In genomic region chr12:104865080-104865479, GRCh38 we compare ENCODE assay signal across 1 cellular context.
TF ChIP-seq lines count a peak whose summit lies in the region.

No MANE protein-coding gene starts in this region.

TF ChIP-seq in GM23338, 12 proteins besides CTCF, POLR2A, EP300 and RAD21 (continued from another document):
- no peak for TF ChIP-seq REST (IDR thresholded peaks at IDR 0.05; ENCODE audit: unreplicated experiment)
- no peak for TF ChIP-seq ZNF114 (CRISPR knock-in tag; IDR thresholded peaks at IDR 0.05)
